Comparison of ENCODE assay signal across 18 cellular contexts in the genomic region with DNA sequence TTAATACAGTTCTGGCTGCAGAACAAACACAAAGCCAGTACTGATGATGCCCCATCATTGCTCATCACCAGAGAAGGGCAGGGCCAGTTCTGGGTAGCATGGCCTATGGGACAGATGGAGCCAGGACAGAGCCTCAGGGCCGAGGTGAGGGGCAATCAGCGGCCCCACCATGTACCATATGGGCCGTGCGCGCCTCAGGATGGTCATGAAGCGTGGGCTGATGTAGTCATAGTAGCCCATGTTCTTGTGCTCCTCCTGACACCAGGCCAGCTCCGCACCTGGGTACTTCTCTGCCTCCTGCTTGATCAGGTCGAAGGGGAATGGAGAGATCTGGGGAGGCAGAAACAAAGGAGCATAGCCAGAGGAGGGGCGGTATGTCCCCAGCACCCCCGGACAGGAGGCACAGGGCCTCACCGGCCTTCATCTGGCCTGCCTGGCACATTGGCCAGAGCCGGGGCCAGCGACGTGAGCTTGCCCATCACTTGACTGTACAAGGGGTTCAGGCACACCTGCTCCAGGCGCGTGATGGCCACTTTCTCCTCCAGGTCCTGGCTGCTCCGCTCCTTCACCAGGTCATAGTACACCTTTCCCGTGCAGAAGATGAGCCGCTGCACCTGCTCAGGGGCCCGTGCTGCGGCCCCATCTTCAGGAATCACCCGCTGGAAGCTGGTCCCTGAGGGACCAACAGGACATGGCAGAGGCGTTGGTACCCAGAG. TPM values are rescaled to one million over a fixed set of nuclear protein-coding genes. Genes with fewer than 3 reads are reported as not detected.
DNase-seq lines count a peak whose midpoint lies in the region; ATAC-seq and TF ChIP-seq lines count a peak whose summit lies in the region.
"Had no signal": no experiment of that assay in that cellular context is flagged by ENCODE, and none has a peak within 500 bp of the region (broad histone marks: within the 10 kb centered on the region; RNA-seq: fewer than 3 reads in every experiment).

No MANE protein-coding gene starts in this region.

- H3K4me1 ChIP-seq in right cardiac atrium (ENCODE audit: control insufficient read depth, insufficient read depth, low read length) (no peaks in the 10 kb centered on the region), colonic mucosa (no peaks in the 10 kb centered on the region), lung (ENCODE audit: control insufficient read depth in 2 of 2, insufficient read depth in 2 of 2, low read length in 2 of 2) (peaks cover 0 to 2% of the 10 kb centered on the region in 2 donors), stomach (no peaks in the 10 kb centered on the region)

- no peaks in the 10 kb centered on the region for H3K9me3 ChIP-seq in right cardiac atrium (ENCODE audit: control insufficient read depth, low read length)
- no peaks in the 10 kb centered on the region for H3K9me3 ChIP-seq in colonic mucosa
- H3K9me3 ChIP-seq in lung (ENCODE audit: control insufficient read depth in 2 of 2, insufficient read depth in 1 of 2, low read length in 1 of 2): no peaks in the 10 kb centered on the region
- no peaks in the 10 kb centered on the region for H3K9me3 ChIP-seq in stomach
- H3K9me3 ChIP-seq: BLaER1 treated with 17β-estradiol and CSF1 and Interleukin-3, amounts not matched to agents 10 nM and 100 nM had no signal

- DNase-seq in cardiac septum (ENCODE audit: low spot score): peak; percentile 60
- no peak for DNase-seq in right cardiac atrium
- DNase-seq in colonic mucosa: peak; percentile 11
- DNase-seq in lung (ENCODE audit: low spot score): peak; percentile 19
- peak; percentile 21 for DNase-seq in stomach
- no peak for DNase-seq in NCI-H748 treated with DMSO at 0.1 percent for 48 hours (lab: John Stamatoyannopoulos, UW)
- no peak for DNase-seq in NAMALWA (ENCODE audit: low spot score)
- DNase-seq in stimulated activated CD4-positive, alpha-beta T cell treated with anti-CD3 and anti-CD28 coated beads, Interleukin-2, amount 100 ng/mL, for 24 hours: no peak
- DNase-seq: Calu3; CD4-positive, CD25-positive, alpha-beta regulatory T cell; DMS153; DMS79 treated with DMSO at 0.1 percent for 48 hours; EL; GOT3; HCEC 1CT; HFFc6 had no signal

- no peak overlapping the region for H3K9ac ChIP-seq in colonic mucosa (ENCODE audit: low read depth in 2 of 2, low read length in 2 of 2)
- H3K9ac ChIP-seq: BLaER1 treated with 17β-estradiol and CSF1 and Interleukin-3, amounts not matched to agents 10 nM and 100 nM had no signal

- TF ChIP-seq CTCF in colonic mucosa (IDR thresholded peaks at IDR 0.05) (no peak), lung (IDR thresholded peaks at IDR 0.05; ENCODE audit: control extremely low read depth, extremely low read depth) (no peak), stomach (IDR thresholded peaks at IDR 0.05) (no peak)

- H3K27me3 ChIP-seq in right cardiac atrium (ENCODE audit: control insufficient read depth, insufficient read depth) (no peaks in the 10 kb centered on the region), colonic mucosa (no peaks in the 10 kb centered on the region), lung (ENCODE audit: control insufficient read depth, insufficient read depth) (no peaks in the 10 kb centered on the region), stomach (no peaks in the 10 kb centered on the region)
- H3K27me3 ChIP-seq: BLaER1 treated with 17β-estradiol and CSF1 and Interleukin-3, amounts not matched to agents 10 nM and 100 nM had no signal

- H3K4me3 ChIP-seq in right cardiac atrium (ENCODE audit: low read length) (no peak overlapping the region), colonic mucosa (no peak overlapping the region), lung (no peak overlapping the region), stomach (no peak overlapping the region)
- H3K4me3 ChIP-seq: BLaER1 treated with 17β-estradiol and CSF1 and Interleukin-3, amounts not matched to agents 10 nM and 100 nM had no signal

- 90% methylated on average over 23 of the region's 23 CpGs for WGBS in right cardiac atrium
- 93 to 95% methylated on average over 23 of the region's 23 CpGs for WGBS in lung, 2 donors
- WGBS in stomach, 5 donors: 89 to 95% (median 92%) methylated on average over 20 to 23 of the region's 23 CpGs

- ATAC-seq in right cardiac atrium (no peak), lung (ENCODE audit: insufficient read depth, low FRiP score) (no peak)

- no peak for TF ChIP-seq EP300 in stomach (IDR thresholded peaks at IDR 0.05)

- no peak overlapping the region for H3K27ac ChIP-seq in right cardiac atrium (ENCODE audit: low read length)
- H3K27ac ChIP-seq in colonic mucosa: no peak overlapping the region
- no peak overlapping the region for H3K27ac ChIP-seq in lung (ENCODE audit: low read depth in 1 of 2, low read length in 1 of 2)
- H3K27ac ChIP-seq in stomach: no peak overlapping the region
- H3K27ac ChIP-seq: 22Rv1; BLaER1 treated with 17β-estradiol and CSF1 and Interleukin-3, amounts not matched to agents 10 nM and 100 nM had no signal

- intact Hi-C loops in cardiac septum (cut with DNase I) (no loop called here), right cardiac atrium (cut with DNase I) (no loop called here), colonic mucosa (cut with DNase I) (no loop called here), stomach (cut with DNase I; ENCODE audit: low total_unique reads) (no loop called here)

- H3K36me3 ChIP-seq in colonic mucosa (no peaks in the 10 kb centered on the region), lung (ENCODE audit: control insufficient read depth in 2 of 2, insufficient read depth in 2 of 2, low read length in 2 of 2) (no peaks in the 10 kb centered on the region), stomach (no peaks in the 10 kb centered on the region)
- H3K36me3 ChIP-seq: BLaER1 treated with 17β-estradiol and CSF1 and Interleukin-3, amounts not matched to agents 10 nM and 100 nM had no signal

- no peak for TF ChIP-seq POLR2A in stomach (IDR thresholded peaks at IDR 0.05)

RNA-seq across cellular contexts. Expression of a gene that starts 26.1 kb away (rescaled TPM):
- total RNA-seq in cardiac septum: 11.5 TPM
- 10 to 100 TPM in 1 of 4 donors, 1 to 10 TPM in 3; 3.6 to 12.1 (median 9.0) TPM for total RNA-seq in right cardiac atrium
- 8.0 TPM for polyA plus RNA-seq in right cardiac atrium
- 1 to 10 TPM in 1 of 2 donors, under 1 TPM in 1; 0.79 to 3.2 TPM for total RNA-seq in colonic mucosa
- under 1 TPM; 0.14 to 0.86 TPM for total RNA-seq in lung
- polyA plus RNA-seq in lung: under 1 TPM; 0.06 to 0.16 TPM
- total RNA-seq in stomach: 10 to 100 TPM in 1 of 5 donors, 1 to 10 TPM in 3, not detected in 1; 3.7 to 26.8 (median 4.4) TPM
- polyA plus RNA-seq in stomach: under 1 TPM; 0.31 to 0.46 (median 0.45) TPM
- total RNA-seq: CD4-positive, CD25-positive, alpha-beta regulatory T cell had no signal
- polyA plus RNA-seq: CD4-positive, CD25-positive, alpha-beta regulatory T cell had no signal

RNA-seq across cellular contexts. Expression of a gene that starts 56.6 kb away (rescaled TPM):
- total RNA-seq in cardiac septum: not detected
- total RNA-seq in right cardiac atrium: not detected
- not detected for polyA plus RNA-seq in right cardiac atrium
- not detected for total RNA-seq in colonic mucosa
- total RNA-seq in lung: under 1 TPM; 0.09 to 0.11 TPM
- polyA plus RNA-seq in lung: not detected
- total RNA-seq in stomach: not detected
- not detected for polyA plus RNA-seq in stomach
- total RNA-seq: Calu3; CD4-positive, CD25-positive, alpha-beta regulatory T cell; HFFc6 had no signal
- polyA plus RNA-seq: CD4-positive, CD25-positive, alpha-beta regulatory T cell had no signal

Comparison
In these comparisons a context has a peak if more than half of its experiments do, and no peak if none do; other contexts are left out.
1. DNase-seq: peak in cardiac septum (single experiment), colonic mucosa (single experiment), lung (single experiment) and stomach (single experiment); none in right cardiac atrium (0 of 3), NCI-H748 treated with DMSO at 0.1 percent for 48 hours (single experiment), NAMALWA (single experiment) and stimulated activated CD4-positive, alpha-beta T cell treated with anti-CD3 and anti-CD28 coated beads, Interleukin-2, amount 100 ng/mL, for 24 hours (0 of 2).